In the genomic region with DNA sequence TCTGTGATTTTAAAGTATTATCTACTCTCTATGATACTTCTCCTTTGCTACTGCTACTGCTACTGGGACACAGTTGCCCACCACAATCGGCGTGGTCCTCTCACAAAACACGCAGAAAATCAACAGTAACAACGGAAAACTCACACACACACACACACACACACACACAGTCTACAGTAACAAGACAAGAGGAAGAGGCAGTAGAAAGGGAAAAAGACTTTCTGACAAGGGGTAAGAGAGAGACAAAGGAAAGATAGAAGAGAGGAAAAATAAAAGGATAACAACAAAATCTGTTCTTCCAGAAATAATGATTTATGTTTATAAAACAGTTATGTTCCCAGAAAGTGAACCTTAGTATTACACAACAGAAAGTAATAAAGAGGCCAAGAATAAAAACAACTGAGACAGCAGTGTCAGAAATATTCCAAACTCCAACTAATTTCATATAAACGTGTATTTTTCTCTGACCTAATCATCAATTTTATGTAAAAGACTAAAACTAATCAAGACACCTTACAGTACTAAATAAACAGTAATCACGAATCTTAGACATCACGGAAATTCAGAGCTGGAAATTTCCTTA, we compare ENCODE assay signal across 8 cellular contexts. TPM values are rescaled to one million over a fixed set of nuclear protein-coding genes. Genes with fewer than 3 reads are reported as not detected.
A peak's percentile ranks its signal among the peaks of the same experiment; 100 is the strongest.
DNase-seq lines count a peak whose midpoint lies in the region; ATAC-seq and TF ChIP-seq lines count a peak whose summit lies in the region.
"Had no signal": no experiment of that assay in that cellular context is flagged by ENCODE, and none has a peak within 500 bp of the region (broad histone marks: within the 10 kb centered on the region; RNA-seq: fewer than 3 reads in every experiment).

No MANE protein-coding gene starts in this region.

- H3K27ac ChIP-seq in HUES6 (ENCODE audit: low read depth, low read length), result no peak overlapping the region
- H3K27ac ChIP-seq in skin epidermis, result peak overlapping the region in 16 of 21 experiments; percentile 5 to 98 (median 94)

- H3K27me3 Mint-ChIP-seq in T-helper 2 cell treated with Interferon-gamma antibody and Interleukin-4, amounts not matched to agents 5 μg/mL and 100 μg/mL, for 36 hours (ENCODE audit: low read depth), result no peaks in the 10 kb centered on the region

- ATAC-seq in GM18873 (IDR thresholded peaks at IDR 0.05; ENCODE audit: low FRiP score, unreplicated experiment), result no peak
- no peak for ATAC-seq in HG02884 (IDR thresholded peaks at IDR 0.05; ENCODE audit: unreplicated experiment)

- H3K27ac Mint-ChIP-seq in T-helper 2 cell treated with Interferon-gamma antibody and Interleukin-4, amounts not matched to agents 5 μg/mL and 100 μg/mL, for 36 hours, result peak overlapping the region; percentile 95

- no peaks in the 10 kb centered on the region for H3K27me3 ChIP-seq in HUES6 (ENCODE audit: control insufficient read depth, insufficient read depth, low read length)

- H3K36me3 ChIP-seq in HUES6 (ENCODE audit: control insufficient read depth, insufficient read depth, low read length), result no peaks in the 10 kb centered on the region

- peaks cover 20% of the 10 kb centered on the region for H3K4me1 ChIP-seq in HUES6 (ENCODE audit: control insufficient read depth, insufficient read depth, low read length)

- peaks cover 16% of the 10 kb centered on the region for H3K36me3 Mint-ChIP-seq in T-helper 2 cell treated with Interferon-gamma antibody and Interleukin-4, amounts not matched to agents 5 μg/mL and 100 μg/mL, for 36 hours (ENCODE audit: low read depth)

- DNase-seq in T-helper 2 cell treated with Interferon-gamma antibody and Interleukin-4, amounts not matched to agents 5 μg/mL and 100 μg/mL, for 36 hours (ENCODE audit: low spot score), result no peak
- DNase-seq in fibroblast of the aortic adventitia (ENCODE audit: low read depth) (peak; percentile 57), cerebellar nuclear complex (lab: John Stamatoyannopoulos, UW) (no peak)
- DNase-seq: NCI-H510A had no signal

- H3K4me3 ChIP-seq in HUES6 (ENCODE audit: low read depth, low read length), result peak overlapping the region; percentile 75
- peak overlapping the region; percentile 85 for H3K4me3 ChIP-seq in fibroblast of the aortic adventitia (ENCODE audit: low read depth, low read length)
- H3K4me3 ChIP-seq in skin epidermis, result peak overlapping the region; percentile 56 to 93 (median 80)

- H3K4me3 Mint-ChIP-seq in T-helper 2 cell treated with Interferon-gamma antibody and Interleukin-4, amounts not matched to agents 5 μg/mL and 100 μg/mL, for 36 hours, result peak overlapping the region; percentile 94

- H3K9me3 ChIP-seq in HUES6 (ENCODE audit: control insufficient read depth, insufficient read depth, low read depth, low read length), result no peaks in the 10 kb centered on the region

- no peak for TF ChIP-seq CTCF in fibroblast of the aortic adventitia (IDR thresholded peaks at IDR 0.05; ENCODE audit: insufficient read depth, low read length)

- no peak overlapping the region for H3K9ac ChIP-seq in HUES6 (ENCODE audit: low read length)

- no peaks in the 10 kb centered on the region for H3K9me3 Mint-ChIP-seq in T-helper 2 cell treated with Interferon-gamma antibody and Interleukin-4, amounts not matched to agents 5 μg/mL and 100 μg/mL, for 36 hours

- H3K4me1 Mint-ChIP-seq in T-helper 2 cell treated with Interferon-gamma antibody and Interleukin-4, amounts not matched to agents 5 μg/mL and 100 μg/mL, for 36 hours (ENCODE audit: low read depth), result peaks cover 41% of the 10 kb centered on the region

RNA-seq across cellular contexts. Expression of a gene that starts 2.9 kb away (rescaled TPM):
- total RNA-seq in fibroblast of the aortic adventitia (ENCODE audit: low replicate concordance), result 21.1 and 35.5 TPM in 2 replicates
